Comparison of ENCODE assay signal across 8 cellular contexts in genomic region chr2:219522111-219523030, GRCh38. TPM values are rescaled to one million over a fixed set of nuclear protein-coding genes. Genes with fewer than 3 reads are reported as not detected.
A peak's percentile ranks its signal among the peaks of the same experiment; 100 is the strongest.
DNase-seq lines count a peak whose midpoint lies in the region; ATAC-seq and TF ChIP-seq lines count a peak whose summit lies in the region.

No MANE protein-coding gene starts in this region.

- no peaks in the 10 kb centered on the region for H3K9me3 Mint-ChIP-seq in activated T-cell treated with anti-CD3 and anti-CD28 coated beads, Interleukin-2, amount 50 U/mL, for 4 hours
- no peaks in the 10 kb centered on the region for H3K9me3 Mint-ChIP-seq in type B pancreatic cell

- no peak for DNase-seq in activated T-cell treated with anti-CD3 and anti-CD28 coated beads, Interleukin-2, amount 50 U/mL, for 4 hours
- no peak for DNase-seq in activated T-cell treated with anti-CD3 and anti-CD28 coated beads for 4 hours
- DNase-seq in amniotic epithelial cell (ENCODE audit: low read depth): peak; percentile 92
- no peak for DNase-seq in type B pancreatic cell (ENCODE audit: extremely low spot score, unreplicated experiment)
- no peak for DNase-seq in stimulated activated CD4-positive, alpha-beta T cell treated with anti-CD3 and anti-CD28 coated beads, Interleukin-2, amount 100 ng/mL, for 48 hours
- no peak for DNase-seq in NCI-H524 treated with DMSO at 0.1 percent for 48 hours (lab: John Stamatoyannopoulos, UW)

- ATAC-seq in activated T-cell treated with anti-CD3 and anti-CD28 coated beads, Interleukin-2, amount 50 U/mL, for 4 hours: peak; percentile 22 to 33
- ATAC-seq in HG03521 (IDR thresholded peaks at IDR 0.05; ENCODE audit: unreplicated experiment): no peak

- peaks cover 82% of the 10 kb centered on the region for H3K27me3 Mint-ChIP-seq in activated T-cell treated with anti-CD3 and anti-CD28 coated beads, Interleukin-2, amount 50 U/mL, for 4 hours (ENCODE audit: low read depth)
- peaks cover 69% of the 10 kb centered on the region for H3K27me3 Mint-ChIP-seq in type B pancreatic cell

- H3K36me3 Mint-ChIP-seq in activated T-cell treated with anti-CD3 and anti-CD28 coated beads, Interleukin-2, amount 50 U/mL, for 4 hours (ENCODE audit: insufficient read depth): no peaks in the 10 kb centered on the region
- H3K36me3 Mint-ChIP-seq in type B pancreatic cell: no peaks in the 10 kb centered on the region

- H3K9me3 ChIP-seq in iPS-18c (ENCODE audit: control insufficient read depth, insufficient read depth, low read length): no peaks in the 10 kb centered on the region

- H3K4me1 Mint-ChIP-seq in activated T-cell treated with anti-CD3 and anti-CD28 coated beads, Interleukin-2, amount 50 U/mL, for 4 hours (ENCODE audit: low read depth): peaks cover 13% of the 10 kb centered on the region
- H3K4me1 Mint-ChIP-seq in type B pancreatic cell (ENCODE audit: unreplicated experiment): peaks cover 62% of the 10 kb centered on the region

- no peak overlapping the region for H3K4me3 Mint-ChIP-seq in activated T-cell treated with anti-CD3 and anti-CD28 coated beads, Interleukin-2, amount 50 U/mL, for 4 hours
- H3K4me3 Mint-ChIP-seq in type B pancreatic cell: peak overlapping the region; percentile 79

- H3K27ac Mint-ChIP-seq in type B pancreatic cell: peak overlapping the region; percentile 11

- peak overlapping the region; percentile 50 for H3K4me3 ChIP-seq in iPS-18c (ENCODE audit: insufficient read depth, low read depth, low read length)

- TF ChIP-seq CTCF in type B pancreatic cell (conservative IDR thresholded peaks at IDR 0.05): no peak

RNA-seq across cellular contexts. Expression of gene ASIC4, which starts 8.1 kb away (rescaled TPM):
- total RNA-seq in activated T-cell treated with anti-CD3 and anti-CD28 coated beads, Interleukin-2, amount 50 U/mL, for 4 hours: under 1 TPM in 1 of 3 donors, not detected in 2; 0.08 TPM
- 0.79 and 0.99 TPM in 2 replicates for total RNA-seq in type B pancreatic cell (ENCODE audit: low replicate concordance)

RNA-seq across cellular contexts. Expression of gene CHPF, which starts 21.2 kb away (rescaled TPM):
- total RNA-seq in activated T-cell treated with anti-CD3 and anti-CD28 coated beads, Interleukin-2, amount 50 U/mL, for 4 hours: 10 to 100 TPM; 38.3 to 42.0 (median 40.3) TPM
- total RNA-seq in type B pancreatic cell (ENCODE audit: low replicate concordance): 47.5 and 73.7 TPM in 2 replicates

RNA-seq across cellular contexts. Expression of gene TMEM198, which starts 21.5 kb away (rescaled TPM):
- 1 to 10 TPM; 3.6 to 4.8 (median 4.3) TPM for total RNA-seq in activated T-cell treated with anti-CD3 and anti-CD28 coated beads, Interleukin-2, amount 50 U/mL, for 4 hours
- total RNA-seq in type B pancreatic cell (ENCODE audit: low replicate concordance): 7.8 and 9.7 TPM in 2 replicates

RNA-seq across cellular contexts. Expression of gene GMPPA, which starts 23.7 kb away (rescaled TPM):
- 10 to 100 TPM; 36.8 to 47.9 (median 46.7) TPM for total RNA-seq in activated T-cell treated with anti-CD3 and anti-CD28 coated beads, Interleukin-2, amount 50 U/mL, for 4 hours
- 34.4 and 48.8 TPM in 2 replicates for total RNA-seq in type B pancreatic cell (ENCODE audit: low replicate concordance)

RNA-seq across cellular contexts. Expression of gene OBSL1, which starts 49.0 kb away (rescaled TPM):
- 1 to 10 TPM in 1 of 3 donors, under 1 TPM in 2; 0.37 to 1.1 (median 0.60) TPM for total RNA-seq in activated T-cell treated with anti-CD3 and anti-CD28 coated beads, Interleukin-2, amount 50 U/mL, for 4 hours
- 118 and 197 TPM in 2 replicates for total RNA-seq in type B pancreatic cell (ENCODE audit: low replicate concordance)
